In genomic region chr4:119728692-119729593, GRCh38 we compare ENCODE assay signal across 17 cellular contexts.
A peak's percentile ranks its signal among the peaks of the same experiment; 100 is the strongest.
DNase-seq lines count a peak whose midpoint lies in the region; TF ChIP-seq lines count a peak whose summit lies in the region.
"Had no signal": no experiment of that assay in that cellular context is flagged by ENCODE, and none has a peak within 500 bp of the region (broad histone marks: within the 10 kb centered on the region; RNA-seq: fewer than 3 reads in every experiment).

No MANE protein-coding gene starts in this region.

- H3K36me3 Mint-ChIP-seq in osteocyte (ENCODE audit: unreplicated experiment), result no peaks in the 10 kb centered on the region
- H3K36me3 Mint-ChIP-seq in mesothelial cell of epicardium, result peaks cover 3% of the 10 kb centered on the region
- H3K36me3 Mint-ChIP-seq: activated naive CD8-positive, alpha-beta T cell; stimulated activated memory B cell treated with anti-CD40 and anti-IgM and Interleukin-4, amounts not matched to agents 10 μg/mL and 1 μg/mL and 100 μg/mL, for 72 hours; T-cell had no signal

- H3K4me1 Mint-ChIP-seq in osteocyte (ENCODE audit: unreplicated experiment), result peaks cover 71% of the 10 kb centered on the region
- peaks cover 52% of the 10 kb centered on the region for H3K4me1 Mint-ChIP-seq in mesothelial cell of epicardium
- H3K4me1 Mint-ChIP-seq: stimulated activated memory B cell treated with anti-CD40 and anti-IgM and Interleukin-4, amounts not matched to agents 10 μg/mL and 1 μg/mL and 100 μg/mL, for 72 hours; T-cell had no signal

- H3K27me3 Mint-ChIP-seq in osteocyte (ENCODE audit: unreplicated experiment) (no peaks in the 10 kb centered on the region), mesothelial cell of epicardium (ENCODE audit: low read depth) (no peaks in the 10 kb centered on the region)
- H3K27me3 Mint-ChIP-seq: stimulated activated memory B cell treated with anti-CD40 and anti-IgM and Interleukin-4, amounts not matched to agents 10 μg/mL and 1 μg/mL and 100 μg/mL, for 72 hours had no signal

- H3K4me3 ChIP-seq in epithelial cell of esophagus (ENCODE audit: low read length), result no peak overlapping the region
- H3K4me3 ChIP-seq: colonic mucosa, GM23338, K562, lung had no signal

- H3K9me3 Mint-ChIP-seq in osteocyte (ENCODE audit: unreplicated experiment) (peaks cover 10% of the 10 kb centered on the region), mesothelial cell of epicardium (peaks cover 16% of the 10 kb centered on the region)
- H3K9me3 Mint-ChIP-seq: stimulated activated memory B cell treated with anti-CD40 and anti-IgM and Interleukin-4, amounts not matched to agents 10 μg/mL and 1 μg/mL and 100 μg/mL, for 72 hours had no signal

- in situ Hi-C loops in Caki2 (cut with HindIII; ENCODE audit: low pct_unique_long_range_greater_than_20kb, low sequenced_read_pairs), result no loop called here

- H3K27ac Mint-ChIP-seq in osteocyte (ENCODE audit: unreplicated experiment) (peak overlapping the region; percentile 45), mesothelial cell of epicardium (no peak overlapping the region)
- H3K27ac Mint-ChIP-seq: activated naive CD8-positive, alpha-beta T cell; GM23338; stimulated activated memory B cell treated with anti-CD40 and anti-IgM and Interleukin-4, amounts not matched to agents 10 μg/mL and 1 μg/mL and 100 μg/mL, for 72 hours; T-cell had no signal

- DNase-seq in Caki2 (ENCODE audit: low read depth) (peak; percentile 39), M059J (ENCODE audit: low read depth) (peak; percentile 86), epithelial cell of esophagus (ENCODE audit: low read depth) (peak; percentile 67), osteocyte (ENCODE audit: extremely low spot score, unreplicated experiment) (no peak), mesothelial cell of epicardium (ENCODE audit: low spot score in 2 of 2, unreplicated experiment in 2 of 2) (no peak), foreskin melanocyte (no peak), AG20443 (ENCODE audit: low spot score) (no peak)
- DNase-seq in activated CD8-positive, alpha-beta memory T cell treated with anti-CD3 and anti-CD28 coated beads, Interleukin-2, amount 50 U/mL, for 48 hours, result no peak
- DNase-seq: colonic mucosa, NCI-H1436 treated with DMSO at 0.1 percent for 48 hours, NCI-H524, T-cell had no signal

- no peak for TF ChIP-seq CTCF in epithelial cell of esophagus (IDR thresholded peaks at IDR 0.05; ENCODE audit: insufficient read depth, low read depth, low read length, missing control alignments)
- no peak for TF ChIP-seq CTCF in osteocyte (IDR thresholded peaks at IDR 0.05)
- TF ChIP-seq CTCF in mesothelial cell of epicardium (IDR thresholded peaks at IDR 0.05; ENCODE audit: unreplicated experiment), result no peak

- H3K4me3 Mint-ChIP-seq in osteocyte (ENCODE audit: unreplicated experiment) (no peak overlapping the region), mesothelial cell of epicardium (no peak overlapping the region)
- H3K4me3 Mint-ChIP-seq: activated naive CD8-positive, alpha-beta T cell; GM23338; stimulated activated memory B cell treated with anti-CD40 and anti-IgM and Interleukin-4, amounts not matched to agents 10 μg/mL and 1 μg/mL and 100 μg/mL, for 72 hours; T-cell had no signal

Comparison
In these comparisons a context has a peak if more than half of its experiments do, and no peak if none do; other contexts are left out.
1. DNase-seq: peak in Caki2 (single experiment), M059J (single experiment) and epithelial cell of esophagus (single experiment); none in osteocyte (single experiment), mesothelial cell of epicardium (0 of 2), foreskin melanocyte (single experiment), activated CD8-positive, alpha-beta memory T cell treated with anti-CD3 and anti-CD28 coated beads, Interleukin-2, amount 50 U/mL, for 48 hours (single experiment) and AG20443 (single experiment).